Comparison of ENCODE assay signal across 8 cellular contexts in genomic region chrX:154534526-154535322, GRCh38. TPM values are rescaled to one million over a fixed set of nuclear protein-coding genes. Genes with fewer than 3 reads are reported as not detected.
DNase-seq lines count a peak whose midpoint lies in the region; ATAC-seq and TF ChIP-seq lines count a peak whose summit lies in the region.

No MANE protein-coding gene starts in this region.

- H3K9me3 ChIP-seq in PC-3 (ENCODE audit: low read length): no peaks in the 10 kb centered on the region

- no peak for TF ChIP-seq POLR2A in erythroblast (IDR thresholded peaks at IDR 0.05; ENCODE audit: low read length)

- no peak overlapping the region for H2AFZ ChIP-seq in PC-3 (ENCODE audit: low read length)

- ATAC-seq in GM21528 (IDR thresholded peaks at IDR 0.05; ENCODE audit: low FRiP score, unreplicated experiment): peak; percentile 74
- ATAC-seq in PC-3: peak; percentile 89
- ATAC-seq in natural killer cell: peak; percentile 93 to 100 (median 95)

- peaks cover 27% of the 10 kb centered on the region; the same call in 1 of the 2 replicates for H3K36me3 ChIP-seq in PC-3 (ENCODE audit: low read depth, low read length)

- intact Hi-C loops in PC-3 (cut with micrococcal nuclease) (loop anchor here (1.0 kb wide), 1 partner anchor 161 kb away; no protein-coding TSS in a partner anchor), natural killer cell (cut with micrococcal nuclease) (loop anchor here (5.0 kb wide), 1 partner anchor 137 kb away; the partner anchor contains the start of gene RPL10)

- H3K4me3 Mint-ChIP-seq in natural killer cell: peak overlapping the region; percentile 9

- no peaks in the 10 kb centered on the region for H3K9me3 Mint-ChIP-seq in natural killer cell

- peak; percentile 89 for TF ChIP-seq RAD21 in Ishikawa (IDR thresholded peaks at IDR 0.05; ENCODE audit: low read depth)

- H3K4me1 Mint-ChIP-seq in natural killer cell: peaks cover 15 to 17% of the 10 kb centered on the region in 2 donors

- no peaks in the 10 kb centered on the region for H3K9me2 ChIP-seq in PC-3 (replicated peaks; ENCODE audit: low read length)

- H4K20me1 ChIP-seq in PC-3 (ENCODE audit: low read length): no peaks in the 10 kb centered on the region

- no peaks in the 10 kb centered on the region for H3K36me3 Mint-ChIP-seq in natural killer cell

- no peak overlapping the region for H3K4me2 ChIP-seq in PC-3 (ENCODE audit: low read length)

- H3K27ac ChIP-seq in PC-3 (ENCODE audit: low read length): no peak overlapping the region

- TF ChIP-seq EP300 in Ishikawa (IDR thresholded peaks at IDR 0.05; ENCODE audit: borderline replicate concordance): no peak

- CTCF ChIA-PET in PC-3 (lab: Charles Lee): no interaction called here

- H3K79me2 ChIP-seq in PC-3 (ENCODE audit: low read length): peaks cover 23% of the 10 kb centered on the region

- no peak overlapping the region for H3K4me3 ChIP-seq in PC-3 (ENCODE audit: low read length)

- DNase-seq in DMS153 (lab: John Stamatoyannopoulos, UW) (peak; percentile 49), PC-3 (peak; percentile 85), activated T-cell treated with anti-CD3 and anti-CD28 coated beads for 24 hours (ENCODE audit: low read depth) (peak; percentile 76), erythroblast (lab: John Stamatoyannopoulos, UW) (peak; percentile 85 to 92), natural killer cell (peak; percentile 85)
- peak; percentile 79 for DNase-seq in stimulated activated naive CD4-positive, alpha-beta T cell treated with Interleukin-2 at 50 U/mL for 16 hours (lab: John Stamatoyannopoulos, UW)

- H3K27me3 ChIP-seq in PC-3 (ENCODE audit: low read length): no peaks in the 10 kb centered on the region

- no peak overlapping the region for H3K9ac ChIP-seq in PC-3 (ENCODE audit: low read length)

- BruUV-seq in PC-3 (replicated peaks; lab: Mats Ljungman, UMichigan): no TSS peak

- peak; percentile 97 for TF ChIP-seq CTCF in PC-3 (conservative IDR thresholded peaks at IDR 0.05; ENCODE audit: low read depth, low read length)
- peak; percentile 94 for TF ChIP-seq CTCF in natural killer cell (IDR thresholded peaks at IDR 0.05)

- no peaks in the 10 kb centered on the region for H3K27me3 Mint-ChIP-seq in natural killer cell (ENCODE audit: low read depth in 2 of 2)

- peaks cover 3% of the 10 kb centered on the region; the same call in 1 of the 2 replicates for H3K4me1 ChIP-seq in PC-3 (ENCODE audit: insufficient read depth, low read length)

- H3F3A ChIP-seq in PC-3 (ENCODE audit: low read length, unreplicated experiment): no peaks in the 10 kb centered on the region

- POLR2A ChIA-PET in PC-3 (lab: Charles Lee; ENCODE audit: unreplicated experiment): no interaction called here

- peak overlapping the region; percentile 72 to 85 for H3K27ac Mint-ChIP-seq in natural killer cell

TF ChIP-seq in Ishikawa, 13 proteins besides CTCF, POLR2A, EP300 and RAD21:
- TF ChIP-seq CEBPB (IDR thresholded peaks at IDR 0.05) (no peak), ZBTB7A (IDR thresholded peaks at IDR 0.05; ENCODE audit: low read depth) (no peak)
TF ChIP-seq in Ishikawa: peak in this region for 0.

RNA-seq across cellular contexts. Expression of gene G6PD, which starts 11.9 kb away (rescaled TPM):
- 121 and 147 TPM in 2 replicates for total RNA-seq in PC-3 (2014; rRNA removed)
- 100 to 1,000 TPM; 184 to 220 (median 197) TPM for total RNA-seq in natural killer cell

RNA-seq across cellular contexts. Expression of gene IKBKG, which starts 12.7 kb away (rescaled TPM):
- total RNA-seq in PC-3 (2014; rRNA removed) (34.3 and 39.6 TPM in 2 replicates), natural killer cell (10 to 100 TPM; 64.8 to 84.6 (median 84.1) TPM)

RNA-seq across cellular contexts. Expression of gene FAM3A, which starts 18.7 kb away (rescaled TPM):
- total RNA-seq in PC-3 (2014; rRNA removed) (69.2 and 88.0 TPM in 2 replicates), natural killer cell (10 to 100 TPM; 31.1 to 38.0 (median 37.3) TPM)

RNA-seq across cellular contexts. Expression of gene SLC10A3, which starts 44.3 kb away (rescaled TPM):
- total RNA-seq in PC-3 (2014; rRNA removed) (42.1 and 50.6 TPM in 2 replicates), natural killer cell (10 to 100 TPM; 26.5 to 42.1 (median 31.8) TPM)

RNA-seq across cellular contexts. Expression of gene UBL4A, which starts 48.3 kb away (rescaled TPM):
- 92.3 and 101 TPM in 2 replicates for total RNA-seq in PC-3 (2014; rRNA removed)
- 10 to 100 TPM; 11.7 to 22.4 (median 17.6) TPM for total RNA-seq in natural killer cell
